Comparison of ENCODE assay signal across 21 cellular contexts in genomic region chr20:59157064-59157463, GRCh38. TPM values are rescaled to one million over a fixed set of nuclear protein-coding genes. Genes with fewer than 3 reads are reported as not detected.
DNase-seq lines count a peak whose midpoint lies in the region; ATAC-seq lines count a peak whose summit lies in the region.
"Had no signal": no experiment of that assay in that cellular context is flagged by ENCODE, and none has a peak within 500 bp of the region (broad histone marks: within the 10 kb centered on the region; RNA-seq: fewer than 3 reads in every experiment).

No MANE protein-coding gene starts in this region.

- H3K4me1 ChIP-seq in naive thymus-derived CD4-positive, alpha-beta T cell (ENCODE audit: control insufficient read depth in 2 of 2, insufficient read depth in 2 of 2, low read length in 2 of 2): peaks cover 61 to 90% of the 10 kb centered on the region in 2 donors

- H3K27me3 ChIP-seq in naive thymus-derived CD4-positive, alpha-beta T cell (ENCODE audit: control insufficient read depth in 2 of 2, insufficient read depth in 2 of 2, low read length in 2 of 2): no peaks in the 10 kb centered on the region

- ATAC-seq in activated CD4-positive, alpha-beta T cell treated with anti-CD3 and anti-CD28 coated beads for 36 hours: no peak
- no peak for ATAC-seq in T-helper 17 cell
- ATAC-seq in naive thymus-derived CD4-positive, alpha-beta T cell: no peak
- ATAC-seq: HepG2 had no signal

- H3K4me3 ChIP-seq in naive thymus-derived CD4-positive, alpha-beta T cell (ENCODE audit: low read length): no peak overlapping the region
- H3K4me3 ChIP-seq: BLaER1 treated with 17β-estradiol and CSF1 and Interleukin-3, amounts not matched to agents 10 nM and 100 nM had no signal

- intact Hi-C loops in activated CD4-positive, alpha-beta T cell treated with anti-CD3 and anti-CD28 coated beads for 36 hours (cut with DNase I, micrococcal nuclease): loop anchor here in 1 of 2 experiments (10.0 kb wide), 1 partner anchor 752 kb away; no protein-coding TSS in a partner anchor
- intact Hi-C loops in naive thymus-derived CD4-positive, alpha-beta T cell (cut with micrococcal nuclease): no loop called here

- DNase-seq in activated CD4-positive, alpha-beta T cell treated with anti-CD3 and anti-CD28 coated beads for 36 hours: no peak
- no peak for DNase-seq in activated CD4-positive, alpha-beta T cell treated with anti-CD3 and anti-CD28 coated beads, Interleukin-2, amount 50 U/mL, for 4 hours
- no peak for DNase-seq in activated naive CD4-positive, alpha-beta T cell treated with anti-CD3 and anti-CD28 coated beads, Interleukin-2, amount 50 U/mL, for 16 hours
- DNase-seq in T-helper 17 cell: no peak
- DNase-seq in naive thymus-derived CD4-positive, alpha-beta T cell: no peak
- DNase-seq in kidney tubule cell (ENCODE audit: low spot score): no peak
- no peak for DNase-seq in activated CD4-positive, CD25-positive, alpha-beta regulatory T cell treated with anti-CD3 and anti-CD28 coated beads, Interleukin-2, amount 50 U/mL, for 72 hours
- DNase-seq: Caco-2, DMS153, HFFc6, KG1, NCI-H1417 treated with DMSO at 0.1 percent for 48 hours, NCI-H2029, NCI-H2171, NCI-H446, NCI-H69 had no signal

- H3K9me3 Mint-ChIP-seq in activated CD4-positive, alpha-beta T cell treated with anti-CD3 and anti-CD28 coated beads for 36 hours (ENCODE audit: low read depth): no peaks in the 10 kb centered on the region
- no peaks in the 10 kb centered on the region for H3K9me3 Mint-ChIP-seq in activated naive CD4-positive, alpha-beta T cell treated with anti-CD3 and anti-CD28 coated beads, Interleukin-2, amount 50 U/mL, for 24 hours
- peaks cover 0 to 3% (median 0%) of the 10 kb centered on the region in 11 donors for H3K9me3 Mint-ChIP-seq in naive thymus-derived CD4-positive, alpha-beta T cell
- H3K9me3 Mint-ChIP-seq: HFFc6 had no signal

- no peak overlapping the region for H3K4me3 Mint-ChIP-seq in activated CD4-positive, alpha-beta T cell treated with anti-CD3 and anti-CD28 coated beads for 36 hours
- peak overlapping the region; percentile 34 for H3K4me3 Mint-ChIP-seq in activated naive CD4-positive, alpha-beta T cell treated with anti-CD3 and anti-CD28 coated beads, Interleukin-2, amount 50 U/mL, for 24 hours
- peak overlapping the region; percentile 56 for H3K4me3 Mint-ChIP-seq in T-helper 17 cell
- H3K4me3 Mint-ChIP-seq in naive thymus-derived CD4-positive, alpha-beta T cell: peak overlapping the region in 4 of 10 donors; percentile 37 to 89 (median 55)
- H3K4me3 Mint-ChIP-seq: HFFc6 had no signal

- H3K4me1 Mint-ChIP-seq in activated CD4-positive, alpha-beta T cell treated with anti-CD3 and anti-CD28 coated beads for 36 hours: peaks cover 92% of the 10 kb centered on the region
- H3K4me1 Mint-ChIP-seq in activated naive CD4-positive, alpha-beta T cell treated with anti-CD3 and anti-CD28 coated beads, Interleukin-2, amount 50 U/mL, for 24 hours: peaks cover 99% of the 10 kb centered on the region
- peaks cover 67% of the 10 kb centered on the region for H3K4me1 Mint-ChIP-seq in T-helper 17 cell
- H3K4me1 Mint-ChIP-seq in naive thymus-derived CD4-positive, alpha-beta T cell: peaks cover 53 to 99% (median 96%) of the 10 kb centered on the region in 7 donors

- POLR2A ChIA-PET in activated CD4-positive, alpha-beta T cell treated with anti-CD3 and anti-CD28 coated beads for 36 hours (lab: Charles Lee): no interaction called here
- POLR2A ChIA-PET in naive thymus-derived CD4-positive, alpha-beta T cell (lab: Charles Lee): interaction anchor here (4.4 kb wide), 1 partner anchor 8 kb away, joined by 59 read pairs; no protein-coding TSS in a partner anchor

- H3K36me3 ChIP-seq in naive thymus-derived CD4-positive, alpha-beta T cell (ENCODE audit: control insufficient read depth in 2 of 3, insufficient read depth in 3 of 3, low read length in 3 of 3): no peaks in the 10 kb centered on the region
- H3K36me3 ChIP-seq: BLaER1 treated with 17β-estradiol and CSF1 and Interleukin-3, amounts not matched to agents 10 nM and 100 nM had no signal

- no peaks in the 10 kb centered on the region for H3K9me3 ChIP-seq in T-helper 17 cell (ENCODE audit: control insufficient read depth, low read length, poor library complexity, severe bottlenecking)
- no peaks in the 10 kb centered on the region for H3K9me3 ChIP-seq in naive thymus-derived CD4-positive, alpha-beta T cell (ENCODE audit: control insufficient read depth in 2 of 3, low read length in 3 of 3)
- H3K9me3 ChIP-seq: Caco-2 had no signal

- CTCF ChIA-PET in activated CD4-positive, alpha-beta T cell treated with anti-CD3 and anti-CD28 coated beads for 36 hours (lab: Charles Lee): no interaction called here
- CTCF ChIA-PET in naive thymus-derived CD4-positive, alpha-beta T cell (lab: Charles Lee): interaction anchor here (0.6 to 0.8 kb wide), 2 partner anchors 30 to 50 kb away, joined by 3 to 4 read pairs; no protein-coding TSS in a partner anchor

- peak overlapping the region; percentile 83 for H3K27ac Mint-ChIP-seq in activated CD4-positive, alpha-beta T cell treated with anti-CD3 and anti-CD28 coated beads for 36 hours
- peak overlapping the region; percentile 93 for H3K27ac Mint-ChIP-seq in activated naive CD4-positive, alpha-beta T cell treated with anti-CD3 and anti-CD28 coated beads, Interleukin-2, amount 50 U/mL, for 24 hours
- H3K27ac Mint-ChIP-seq in T-helper 17 cell: peak overlapping the region; percentile 100
- H3K27ac Mint-ChIP-seq in naive thymus-derived CD4-positive, alpha-beta T cell: peak overlapping the region in 8 of 9 donors; percentile 73 to 99 (median 98)
- H3K27ac Mint-ChIP-seq: HFFc6 had no signal

- H3K36me3 Mint-ChIP-seq in activated CD4-positive, alpha-beta T cell treated with anti-CD3 and anti-CD28 coated beads for 36 hours (ENCODE audit: low read depth): peaks cover 12% of the 10 kb centered on the region
- peaks cover 2% of the 10 kb centered on the region for H3K36me3 Mint-ChIP-seq in activated naive CD4-positive, alpha-beta T cell treated with anti-CD3 and anti-CD28 coated beads, Interleukin-2, amount 50 U/mL, for 24 hours
- peaks cover 3% of the 10 kb centered on the region for H3K36me3 Mint-ChIP-seq in T-helper 17 cell (ENCODE audit: low read depth)
- H3K36me3 Mint-ChIP-seq in naive thymus-derived CD4-positive, alpha-beta T cell: peaks cover 5 to 34% (median 11%) of the 10 kb centered on the region in 5 donors

- peak overlapping the region; percentile 93 for H3K27ac ChIP-seq in naive thymus-derived CD4-positive, alpha-beta T cell (ENCODE audit: low read depth, low read length)
- H3K27ac ChIP-seq: BLaER1 treated with 17β-estradiol and CSF1 and Interleukin-3, amounts not matched to agents 10 nM and 100 nM had no signal

- H3K27me3 Mint-ChIP-seq in activated CD4-positive, alpha-beta T cell treated with anti-CD3 and anti-CD28 coated beads for 36 hours: no peaks in the 10 kb centered on the region
- no peaks in the 10 kb centered on the region for H3K27me3 Mint-ChIP-seq in activated naive CD4-positive, alpha-beta T cell treated with anti-CD3 and anti-CD28 coated beads, Interleukin-2, amount 50 U/mL, for 24 hours
- no peaks in the 10 kb centered on the region for H3K27me3 Mint-ChIP-seq in T-helper 17 cell
- no peaks in the 10 kb centered on the region for H3K27me3 Mint-ChIP-seq in naive thymus-derived CD4-positive, alpha-beta T cell

RNA-seq across cellular contexts. Expression of gene ZNF831, which starts 6.6 kb away (rescaled TPM):
- total RNA-seq in activated CD4-positive, alpha-beta T cell treated with anti-CD3 and anti-CD28 coated beads for 36 hours: 1 to 10 TPM; 7.0 to 8.6 TPM
- total RNA-seq in T-helper 17 cell: 10 to 100 TPM; 37.8 to 42.0 TPM
- total RNA-seq in naive thymus-derived CD4-positive, alpha-beta T cell: 10 to 100 TPM in 4 of 5 experiments, 1 to 10 TPM in 1; 8.5 to 37.8 (median 35.5) TPM
- 1 to 10 TPM; 5.6 to 7.8 TPM for polyA plus RNA-seq in naive thymus-derived CD4-positive, alpha-beta T cell
- total RNA-seq: Caco-2, H1, HepG2, HFFc6, RPMI7951 had no signal
- polyA plus RNA-seq: H1, HepG2 had no signal
